28 cellular contexts compared by ENCODE assay signal in genomic region chr4:92953462-92953861, GRCh38.
"Had no signal": no experiment of that assay in that cellular context is flagged by ENCODE, and none has a peak within 500 bp of the region (broad histone marks: within the 10 kb centered on the region; RNA-seq: fewer than 3 reads in every experiment).

No MANE protein-coding gene starts in this region.

- H3K27ac Mint-ChIP-seq: naive thymus-derived CD4-positive, alpha-beta T cell; natural killer cell; nephron; neural progenitor cell; stimulated activated memory B cell treated with anti-CD40 and anti-IgM and Interleukin-4, amounts not matched to agents 10 μg/mL and 1 μg/mL and 100 μg/mL, for 72 hours; stimulated activated naive CD8-positive, alpha-beta T cell treated with anti-CD3 and anti-CD28 coated beads, Interleukin-15, amount 100 ng/mL, for 72 hours; type B pancreatic cell had no signal

- H3K27me3 Mint-ChIP-seq: naive thymus-derived CD4-positive, alpha-beta T cell; stimulated activated memory B cell treated with anti-CD40 and anti-IgM and Interleukin-4, amounts not matched to agents 10 μg/mL and 1 μg/mL and 100 μg/mL, for 72 hours; stimulated activated naive CD8-positive, alpha-beta T cell treated with anti-CD3 and anti-CD28 coated beads, Interleukin-15, amount 100 ng/mL, for 72 hours; type B pancreatic cell had no signal

- H3K4me3 ChIP-seq: neural progenitor cell, ovary, psoas muscle, right lobe of liver, sigmoid colon, suprapubic skin, testis, tibial artery, transverse colon, upper lobe of right lung, uterus had no signal

- H2AFZ ChIP-seq: parathyroid adenoma had no signal

- H3K4me2 ChIP-seq: neural progenitor cell had no signal

- H3K27me3 ChIP-seq: neural progenitor cell, ovary, right lobe of liver, sigmoid colon, suprapubic skin, testis, tibial artery, transverse colon, upper lobe of right lung, uterus had no signal

- H3K36me3 Mint-ChIP-seq: naive thymus-derived CD4-positive, alpha-beta T cell; neural progenitor cell; stimulated activated memory B cell treated with anti-CD40 and anti-IgM and Interleukin-4, amounts not matched to agents 10 μg/mL and 1 μg/mL and 100 μg/mL, for 72 hours; type B pancreatic cell had no signal

- H3K9ac ChIP-seq: neural progenitor cell, parathyroid adenoma had no signal

- H3K27ac ChIP-seq: neural progenitor cell, ovary, parathyroid adenoma, psoas muscle, right lobe of liver, sigmoid colon, suprapubic skin, testis, tibial artery, transverse colon, upper lobe of right lung, uterus had no signal

- H3K4me3 Mint-ChIP-seq: naive thymus-derived CD4-positive, alpha-beta T cell; natural killer cell; nephron; neural progenitor cell; stimulated activated memory B cell treated with anti-CD40 and anti-IgM and Interleukin-4, amounts not matched to agents 10 μg/mL and 1 μg/mL and 100 μg/mL, for 72 hours; stimulated activated naive CD8-positive, alpha-beta T cell treated with anti-CD3 and anti-CD28 coated beads, Interleukin-15, amount 100 ng/mL, for 72 hours; type B pancreatic cell had no signal

- H3K9me3 ChIP-seq: ovary, psoas muscle, right lobe of liver, sigmoid colon, suprapubic skin, testis, tibial artery, transverse colon, upper lobe of right lung, uterus had no signal

- H3K36me3 ChIP-seq: neural progenitor cell, ovary, right lobe of liver, sigmoid colon, suprapubic skin, tibial artery, transverse colon, upper lobe of right lung, uterus had no signal

- ATAC-seq: naive thymus-derived CD4-positive, alpha-beta T cell; natural killer cell; psoas muscle; right cardiac atrium; stimulated activated memory B cell treated with anti-CD40 and anti-IgM and Interleukin-4, amounts not matched to agents 10 μg/mL and 1 μg/mL and 100 μg/mL, for 72 hours; stimulated activated naive CD8-positive, alpha-beta T cell treated with anti-CD3 and anti-CD28 coated beads, Interleukin-15, amount 100 ng/mL, for 72 hours; stimulated activated naive CD8-positive, alpha-beta T cell treated with anti-CD3 and anti-CD28 coated beads, Interleukin-15, Interleukin-2, amounts not matched to agents 100 U/mL and 50 U/mL, for 24 hours; upper lobe of right lung had no signal

- H3K4me1 ChIP-seq: neural progenitor cell, parathyroid adenoma, psoas muscle, right lobe of liver, sigmoid colon, suprapubic skin, testis, tibial artery, transverse colon, upper lobe of right lung, uterus had no signal

- H3K79me2 ChIP-seq: parathyroid adenoma had no signal

- H3K9me3 Mint-ChIP-seq: neural progenitor cell, type B pancreatic cell had no signal

- H3K4me1 Mint-ChIP-seq: natural killer cell; neural progenitor cell; stimulated activated memory B cell treated with anti-CD40 and anti-IgM and Interleukin-4, amounts not matched to agents 10 μg/mL and 1 μg/mL and 100 μg/mL, for 72 hours; stimulated activated naive CD8-positive, alpha-beta T cell treated with anti-CD3 and anti-CD28 coated beads, Interleukin-15, amount 100 ng/mL, for 72 hours had no signal

- DNase-seq: naive thymus-derived CD4-positive, alpha-beta T cell; natural killer cell; occipital lobe; ovary; psoas muscle; right cardiac atrium; right lobe of liver; sigmoid colon; small intestine; stimulated activated CD4-positive, alpha-beta T cell treated with anti-CD3 and anti-CD28 coated beads, Interleukin-15, amount 100 ng/mL, for 24 hours; stimulated activated CD4-positive, alpha-beta T cell treated with anti-CD3 and anti-CD28 coated beads, Interleukin-2, amount 100 ng/mL, for 24 hours; stimulated activated CD4-positive, alpha-beta T cell treated with anti-CD3 and anti-CD28 coated beads, Interleukin-2, amount 100 ng/mL, for 48 hours; stimulated activated CD4-positive, alpha-beta T cell treated with anti-CD3 and anti-CD28 coated beads, Interleukin-4, amount 100 ng/mL, for 24 hours; stimulated activated naive CD4-positive, alpha-beta T cell; stimulated activated naive CD8-positive, alpha-beta T cell treated with anti-CD3 and anti-CD28 coated beads, Interleukin-15, amount 100 ng/mL, for 72 hours; stimulated activated naive CD8-positive, alpha-beta T cell treated with anti-CD3 and anti-CD28 coated beads, Interleukin-15, Interleukin-2, amounts not matched to agents 100 U/mL and 50 U/mL, for 24 hours; substantia nigra; testis; tibial artery; transverse colon; upper lobe of right lung; uterus had no signal
